Comparison of ENCODE assay signal across 18 cellular contexts in the genomic region with DNA sequence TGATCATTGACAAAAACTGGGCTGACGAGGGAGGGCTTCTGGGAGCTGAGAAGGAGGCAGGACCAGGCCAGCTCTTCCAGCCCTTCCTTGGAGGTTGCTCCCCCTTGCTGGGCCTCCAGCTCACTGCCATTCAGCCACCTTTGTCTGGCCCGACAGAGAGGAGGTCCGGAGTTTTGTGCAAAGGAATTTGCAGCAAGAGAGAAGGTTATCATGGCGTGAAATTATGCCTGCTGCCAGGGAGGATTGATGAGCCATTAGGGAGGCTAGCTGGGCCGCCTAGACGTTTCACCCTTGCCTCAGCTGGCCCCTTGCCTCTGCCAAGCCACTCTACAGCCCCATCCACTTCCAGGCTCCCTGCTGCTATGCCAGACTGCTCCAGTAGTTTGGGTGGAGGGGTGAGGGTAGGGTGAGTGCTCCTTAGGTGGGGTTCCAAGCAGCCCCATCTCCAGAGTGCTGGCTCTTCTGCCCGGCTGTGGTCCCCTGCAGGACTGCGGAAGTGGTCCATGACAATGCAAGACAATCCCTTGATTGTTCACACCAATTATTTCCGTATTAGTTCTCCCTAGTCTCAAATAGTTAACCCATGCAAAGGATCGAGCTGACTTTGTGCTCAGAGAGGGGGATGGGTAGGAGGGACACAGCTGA. TPM values are rescaled to one million over a fixed set of nuclear protein-coding genes. Genes with fewer than 3 reads are reported as not detected.
DNase-seq lines count a peak whose midpoint lies in the region; ATAC-seq and TF ChIP-seq lines count a peak whose summit lies in the region.
"Had no signal": no experiment of that assay in that cellular context is flagged by ENCODE, and none has a peak within 500 bp of the region (broad histone marks: within the 10 kb centered on the region; RNA-seq: fewer than 3 reads in every experiment).

No MANE protein-coding gene starts in this region.

- no peak overlapping the region for H3K4me3 ChIP-seq in NT2/D1 (ENCODE audit: insufficient read length, low read depth)
- no peak overlapping the region for H3K4me3 ChIP-seq in neutrophil (ENCODE audit: low read depth in 1 of 2, low read length in 1 of 2)
- H3K4me3 ChIP-seq: dorsolateral prefrontal cortex had no signal

- H3K4me1 ChIP-seq in NT2/D1 (ENCODE audit: insufficient read depth, insufficient read length) (peaks cover 12% of the 10 kb centered on the region), neutrophil (ENCODE audit: control insufficient read depth in 1 of 2, insufficient read depth in 1 of 2, low read depth in 1 of 2, low read length in 1 of 2) (peaks cover 0 to 10% of the 10 kb centered on the region in 2 experiments)

- intact Hi-C loops in left cardiac atrium (cut with DNase I) = loop anchor here in 1 of 2 donors (5.0 kb wide), 1 partner anchor 144 kb away; no protein-coding TSS in a partner anchor

- H3K27me3 ChIP-seq in NT2/D1 (ENCODE audit: insufficient read depth, insufficient read length) (no peaks in the 10 kb centered on the region), neutrophil (peaks cover 18% of the 10 kb centered on the region)
- H3K27me3 ChIP-seq: BE2C, dorsolateral prefrontal cortex had no signal

- DNase-seq in DMS 273 (lab: John Stamatoyannopoulos, UW; ENCODE audit: unreplicated experiment) (peak; percentile 71), NT2/D1 (ENCODE audit: low read depth, low spot score) (no peak), left cardiac atrium (no peak), NCI-H524 treated with DMSO at 0.1 percent for 48 hours (lab: John Stamatoyannopoulos, UW) (no peak)
- DNase-seq: activated CD4-positive, alpha-beta T cell treated with anti-CD3 and anti-CD28 coated beads, Interleukin-2, amount 50 U/mL, for 48 hours; BE2C; immature natural killer cell; NCI-H1092; T1000 had no signal

- H3K9ac ChIP-seq in NT2/D1 (ENCODE audit: insufficient read length, low read depth) = peak overlapping the region; percentile 46

- ATAC-seq in left cardiac atrium (peak; percentile 53 to 58), GM18868 (IDR thresholded peaks at IDR 0.05; ENCODE audit: unreplicated experiment) (no peak), HG03045 (IDR thresholded peaks at IDR 0.05; ENCODE audit: unreplicated experiment) (no peak), HG03571 (IDR thresholded peaks at IDR 0.05; ENCODE audit: unreplicated experiment) (no peak)

- no peaks in the 10 kb centered on the region for H3K36me3 ChIP-seq in NT2/D1 (ENCODE audit: insufficient read depth, insufficient read length, low read length)
- H3K36me3 ChIP-seq in neutrophil = no peaks in the 10 kb centered on the region
- H3K36me3 ChIP-seq: BE2C had no signal

- TF ChIP-seq CTCF in neutrophil (IDR thresholded peaks at IDR 0.05) = no peak

- no peaks in the 10 kb centered on the region for H3K9me3 ChIP-seq in NT2/D1 (ENCODE audit: insufficient read depth, low read length)
- no peaks in the 10 kb centered on the region for H3K9me3 ChIP-seq in neutrophil
- H3K9me3 ChIP-seq: BE2C had no signal

- peak overlapping the region; percentile 77 for H3K27ac ChIP-seq in neutrophil

RNA-seq across cellular contexts. Expression of gene PHF12, which starts 17.1 kb away (rescaled TPM):
- 10 to 100 TPM; 18.8 to 23.4 TPM for total RNA-seq in left cardiac atrium

RNA-seq across cellular contexts. Expression of gene SEZ6, which starts 37.4 kb away (rescaled TPM):
- under 1 TPM; 0.12 to 0.31 TPM for total RNA-seq in left cardiac atrium
- total RNA-seq: fibroblast of villous mesenchyme, G401, pulmonary artery endothelial cell, ureter had no signal

Comparison
In these comparisons a context has a peak if more than half of its experiments do, and no peak if none do; other contexts are left out.
1. ATAC-seq: peak in left cardiac atrium (2 of 2); none in GM18868 (single experiment), HG03045 (single experiment) and HG03571 (single experiment).